Comparison of ENCODE assay signal across 13 cellular contexts in genomic region chr10:46593307-46593706, GRCh38. TPM values are rescaled to one million over a fixed set of nuclear protein-coding genes. Genes with fewer than 3 reads are reported as not detected.
"Had no signal": no experiment of that assay in that cellular context is flagged by ENCODE, and none has a peak within 500 bp of the region (broad histone marks: within the 10 kb centered on the region; RNA-seq: fewer than 3 reads in every experiment).

No MANE protein-coding gene starts in this region.

RNA-seq across cellular contexts. Expression of gene GPRIN2, which starts 36.8 kb away (rescaled TPM):
- total RNA-seq: activated B cell treated with CpG ODN at 0.5 μM for 24 hours; activated CD4-positive, alpha-beta memory T cell treated with anti-CD3 and anti-CD28 coated beads for 36 hours; activated CD4-positive, alpha-beta memory T cell treated with anti-CD3 and anti-CD28 coated beads, Interleukin-2, amount 10 ng/mL, durations not matched to agents 7 days and 5 days; activated CD4-positive, alpha-beta T cell treated with anti-CD3 and anti-CD28 coated beads for 36 hours; activated CD4-positive, alpha-beta T cell treated with anti-CD3 and anti-CD28 coated beads, Interleukin-2, amount 10 ng/mL, durations not matched to agents 7 days and 5 days; activated CD8-positive, alpha-beta memory T cell treated with anti-CD3 and anti-CD28 coated beads for 36 hours; activated CD8-positive, alpha-beta memory T cell treated with anti-CD3 and anti-CD28 coated beads, Interleukin-2, amount 10 ng/mL, durations not matched to agents 7 days and 5 days; activated CD8-positive, alpha-beta T cell treated with anti-CD3 and anti-CD28 coated beads for 36 hours; activated CD8-positive, alpha-beta T cell treated with anti-CD3 and anti-CD28 coated beads, Interleukin-2, amount 10 ng/mL, durations not matched to agents 7 days and 5 days; T-cell; T-helper 1 cell treated with Interleukin-12 subunit alpha and Interleukin-12 subunit beta and Interleukin-4 antibody, amounts not matched to agents 30 ng/mL and 1 ng/mL, for 36 hours; T-helper 17 cell; T-helper 2 cell treated with Interferon-gamma antibody and Interleukin-4, amounts not matched to agents 100 ng/mL and 5 ng/mL, for 36 hours had no signal
